Comparison of ENCODE assay signal across 1 cellular context in the genomic region with DNA sequence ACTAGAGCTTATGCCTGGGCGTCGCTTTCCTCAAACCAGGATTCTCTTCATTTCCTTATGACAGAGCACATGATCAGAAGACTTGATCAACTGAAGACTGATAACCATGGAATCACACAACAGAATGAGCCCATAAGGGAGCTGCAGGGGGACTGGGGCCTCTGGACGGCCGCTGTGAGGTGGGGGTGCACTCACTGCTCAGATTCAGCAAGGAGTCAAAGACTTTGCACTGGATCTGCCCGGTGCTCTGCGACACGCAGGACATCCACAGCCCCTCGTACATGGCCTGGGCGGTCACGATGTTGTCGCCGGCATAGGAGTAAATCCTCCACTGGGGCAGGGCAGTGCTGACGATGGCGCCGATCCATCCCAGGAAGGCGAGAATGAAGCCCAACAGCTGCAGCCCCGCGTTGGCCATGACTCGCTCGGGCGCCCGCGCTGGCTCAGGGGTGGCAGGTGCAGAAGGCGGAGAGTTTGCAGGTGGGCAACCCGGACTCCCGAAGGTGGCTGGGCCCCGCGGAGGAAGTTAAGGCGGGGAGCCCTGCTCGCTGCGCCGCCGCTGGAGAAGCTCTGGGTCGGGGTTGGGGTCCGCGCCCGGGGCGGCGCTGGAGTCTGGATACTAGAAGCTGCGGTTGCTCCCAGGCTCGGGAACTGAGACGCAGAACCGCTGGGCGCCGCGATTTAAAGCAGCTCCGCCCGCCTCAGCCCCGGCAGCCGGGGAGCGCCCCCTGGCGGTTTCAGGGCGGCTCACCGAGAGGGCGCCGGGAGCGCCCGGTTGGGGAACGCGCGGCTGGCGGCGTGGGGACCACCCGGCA.
A peak's percentile ranks its signal among the peaks of the same experiment; 100 is the strongest.
TF ChIP-seq lines count a peak whose summit lies in the region.

A gene with protein sequence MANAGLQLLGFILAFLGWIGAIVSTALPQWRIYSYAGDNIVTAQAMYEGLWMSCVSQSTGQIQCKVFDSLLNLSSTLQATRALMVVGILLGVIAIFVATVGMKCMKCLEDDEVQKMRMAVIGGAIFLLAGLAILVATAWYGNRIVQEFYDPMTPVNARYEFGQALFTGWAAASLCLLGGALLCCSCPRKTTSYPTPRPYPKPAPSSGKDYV (minus strand): TSS at position 658 of the 815 bp plus-strand sequence. CDS start 240 bp downstream, at position 418.

TF ChIP-seq in HepG2, 621 proteins besides CTCF, POLR2A, EP300 and RAD21 (continued from another document and continues in another):
- TF ChIP-seq, protein P1, sequence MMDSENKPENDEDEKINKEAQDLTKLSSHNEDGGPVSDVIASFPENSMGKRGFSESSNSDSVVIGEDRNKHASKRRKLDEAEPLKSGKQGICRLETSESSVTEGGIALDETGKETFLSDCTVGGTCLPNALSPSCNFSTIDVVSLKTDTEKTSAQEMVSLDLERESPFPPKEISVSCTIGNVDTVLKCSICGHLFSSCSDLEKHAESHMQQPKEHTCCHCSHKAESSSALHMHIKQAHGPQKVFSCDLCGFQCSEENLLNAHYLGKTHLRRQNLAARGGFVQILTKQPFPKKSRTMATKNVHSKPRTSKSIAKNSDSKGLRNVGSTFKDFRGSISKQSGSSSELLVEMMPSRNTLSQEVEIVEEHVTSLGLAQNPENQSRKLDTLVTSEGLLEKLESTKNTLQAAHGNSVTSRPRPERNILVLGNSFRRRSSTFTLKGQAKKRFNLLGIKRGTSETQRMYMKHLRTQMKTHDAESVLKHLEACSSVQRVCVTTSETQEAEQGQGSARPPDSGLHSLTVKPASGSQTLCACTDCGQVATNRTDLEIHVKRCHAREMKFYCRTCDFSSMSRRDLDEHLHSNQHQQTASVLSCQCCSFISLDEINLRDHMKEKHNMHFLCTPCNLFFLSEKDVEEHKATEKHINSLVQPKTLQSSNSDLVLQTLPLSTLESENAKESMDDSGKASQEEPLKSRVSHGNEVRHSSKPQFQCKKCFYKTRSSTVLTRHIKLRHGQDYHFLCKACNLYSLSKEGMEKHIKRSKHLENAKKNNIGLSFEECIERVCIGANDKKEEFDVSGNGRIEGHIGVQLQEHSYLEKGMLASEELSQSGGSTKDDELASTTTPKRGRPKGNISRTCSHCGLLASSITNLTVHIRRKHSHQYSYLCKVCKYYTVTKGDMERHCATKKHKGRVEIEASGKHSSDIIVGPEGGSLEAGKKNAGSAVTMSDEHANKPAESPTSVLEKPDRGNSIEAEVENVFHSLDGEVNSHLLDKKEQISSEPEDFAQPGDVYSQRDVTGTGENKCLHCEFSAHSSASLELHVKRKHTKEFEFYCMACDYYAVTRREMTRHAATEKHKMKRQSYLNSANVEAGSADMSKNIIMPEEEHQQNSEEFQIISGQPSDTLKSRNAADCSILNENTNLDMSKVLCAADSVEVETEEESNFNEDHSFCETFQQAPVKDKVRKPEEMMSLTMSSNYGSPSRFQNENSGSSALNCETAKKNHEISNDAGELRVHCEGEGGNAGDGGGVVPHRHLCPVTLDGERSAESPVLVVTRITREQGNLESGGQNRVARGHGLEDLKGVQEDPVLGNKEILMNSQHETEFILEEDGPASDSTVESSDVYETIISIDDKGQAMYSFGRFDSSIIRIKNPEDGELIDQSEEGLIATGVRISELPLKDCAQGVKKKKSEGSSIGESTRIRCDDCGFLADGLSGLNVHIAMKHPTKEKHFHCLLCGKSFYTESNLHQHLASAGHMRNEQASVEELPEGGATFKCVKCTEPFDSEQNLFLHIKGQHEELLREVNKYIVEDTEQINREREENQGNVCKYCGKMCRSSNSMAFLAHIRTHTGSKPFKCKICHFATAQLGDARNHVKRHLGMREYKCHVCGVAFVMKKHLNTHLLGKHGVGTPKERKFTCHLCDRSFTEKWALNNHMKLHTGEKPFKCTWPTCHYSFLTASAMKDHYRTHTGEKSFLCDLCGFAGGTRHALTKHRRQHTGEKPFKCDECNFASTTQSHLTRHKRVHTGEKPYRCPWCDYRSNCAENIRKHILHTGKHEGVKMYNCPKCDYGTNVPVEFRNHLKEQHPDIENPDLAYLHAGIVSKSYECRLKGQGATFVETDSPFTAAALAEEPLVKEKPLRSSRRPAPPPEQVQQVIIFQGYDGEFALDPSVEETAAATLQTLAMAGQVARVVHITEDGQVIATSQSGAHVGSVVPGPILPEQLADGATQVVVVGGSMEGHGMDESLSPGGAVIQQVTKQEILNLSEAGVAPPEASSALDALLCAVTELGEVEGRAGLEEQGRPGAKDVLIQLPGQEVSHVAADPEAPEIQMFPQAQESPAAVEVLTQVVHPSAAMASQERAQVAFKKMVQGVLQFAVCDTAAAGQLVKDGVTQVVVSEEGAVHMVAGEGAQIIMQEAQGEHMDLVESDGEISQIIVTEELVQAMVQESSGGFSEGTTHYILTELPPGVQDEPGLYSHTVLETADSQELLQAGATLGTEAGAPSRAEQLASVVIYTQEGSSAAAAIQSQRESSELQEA (CRISPR knock-in tag; IDR thresholded peaks at IDR 0.05; ENCODE audit: not compliant biosample characterization): peak; percentile 73
- TF ChIP-seq GPN1 (CRISPR knock-in tag; IDR thresholded peaks at IDR 0.05; ENCODE audit: borderline replicate concordance): no peak
- no peak for TF ChIP-seq RFX1 (IDR thresholded peaks at IDR 0.05)
- peak; percentile 87 for TF ChIP-seq SALL1 (CRISPR knock-in tag; IDR thresholded peaks at IDR 0.05)
- no peak for TF ChIP-seq NONO (IDR thresholded peaks at IDR 0.05)
- TF ChIP-seq NONO (CRISPR knock-in tag; conservative IDR thresholded peaks at IDR 0.05): peak; percentile 66
- peak; percentile 84; the same call in 1 of the 2 replicates for TF ChIP-seq ZNF333 (CRISPR knock-in tag; IDR thresholded peaks at IDR 0.05; ENCODE audit: borderline replicate concordance)
- TF ChIP-seq, protein P2, sequence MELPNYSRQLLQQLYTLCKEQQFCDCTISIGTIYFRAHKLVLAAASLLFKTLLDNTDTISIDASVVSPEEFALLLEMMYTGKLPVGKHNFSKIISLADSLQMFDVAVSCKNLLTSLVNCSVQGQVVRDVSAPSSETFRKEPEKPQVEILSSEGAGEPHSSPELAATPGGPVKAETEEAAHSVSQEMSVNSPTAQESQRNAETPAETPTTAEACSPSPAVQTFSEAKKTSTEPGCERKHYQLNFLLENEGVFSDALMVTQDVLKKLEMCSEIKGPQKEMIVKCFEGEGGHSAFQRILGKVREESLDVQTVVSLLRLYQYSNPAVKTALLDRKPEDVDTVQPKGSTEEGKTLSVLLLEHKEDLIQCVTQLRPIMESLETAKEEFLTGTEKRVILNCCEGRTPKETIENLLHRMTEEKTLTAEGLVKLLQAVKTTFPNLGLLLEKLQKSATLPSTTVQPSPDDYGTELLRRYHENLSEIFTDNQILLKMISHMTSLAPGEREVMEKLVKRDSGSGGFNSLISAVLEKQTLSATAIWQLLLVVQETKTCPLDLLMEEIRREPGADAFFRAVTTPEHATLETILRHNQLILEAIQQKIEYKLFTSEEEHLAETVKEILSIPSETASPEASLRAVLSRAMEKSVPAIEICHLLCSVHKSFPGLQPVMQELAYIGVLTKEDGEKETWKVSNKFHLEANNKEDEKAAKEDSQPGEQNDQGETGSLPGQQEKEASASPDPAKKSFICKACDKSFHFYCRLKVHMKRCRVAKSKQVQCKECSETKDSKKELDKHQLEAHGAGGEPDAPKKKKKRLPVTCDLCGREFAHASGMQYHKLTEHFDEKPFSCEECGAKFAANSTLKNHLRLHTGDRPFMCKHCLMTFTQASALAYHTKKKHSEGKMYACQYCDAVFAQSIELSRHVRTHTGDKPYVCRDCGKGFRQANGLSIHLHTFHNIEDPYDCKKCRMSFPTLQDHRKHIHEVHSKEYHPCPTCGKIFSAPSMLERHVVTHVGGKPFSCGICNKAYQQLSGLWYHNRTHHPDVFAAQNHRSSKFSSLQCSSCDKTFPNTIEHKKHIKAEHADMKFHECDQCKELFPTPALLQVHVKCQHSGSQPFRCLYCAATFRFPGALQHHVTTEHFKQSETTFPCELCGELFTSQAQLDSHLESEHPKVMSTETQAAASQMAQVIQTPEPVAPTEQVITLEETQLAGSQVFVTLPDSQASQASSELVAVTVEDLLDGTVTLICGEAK (IDR thresholded peaks at IDR 0.05): no peak
- TF ChIP-seq, protein P2 (CRISPR knock-in tag; IDR thresholded peaks at IDR 0.05): no peak; the same call in 1 of the 2 replicates
- peak; percentile 91; the same call in 1 of the 2 replicates for TF ChIP-seq CAMTA2 (CRISPR knock-in tag; IDR thresholded peaks at IDR 0.05; ENCODE audit: borderline replicate concordance)
- peak; percentile 44; the same call in 1 of the 2 replicates for TF ChIP-seq RXRA (CRISPR knock-in tag; IDR thresholded peaks at IDR 0.05)
- peak; percentile 94 for TF ChIP-seq ZBTB7B (CRISPR knock-in tag; IDR thresholded peaks at IDR 0.05)
- 0 out of 2 replicates have a peak, but pooled peaks have one; percentile 25 for TF ChIP-seq HMG20B (CRISPR knock-in tag; conservative IDR thresholded peaks at IDR 0.05)
- TF ChIP-seq ZFAT (CRISPR knock-in tag; conservative IDR thresholded peaks at IDR 0.05): no peak
- TF ChIP-seq, protein P3, sequence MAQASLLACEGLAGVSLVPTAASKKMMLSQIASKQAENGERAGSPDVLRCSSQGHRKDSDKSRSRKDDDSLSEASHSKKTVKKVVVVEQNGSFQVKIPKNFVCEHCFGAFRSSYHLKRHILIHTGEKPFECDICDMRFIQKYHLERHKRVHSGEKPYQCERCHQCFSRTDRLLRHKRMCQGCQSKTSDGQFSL (CRISPR knock-in tag; IDR thresholded peaks at IDR 0.05): peak; percentile 92
- peak; percentile 56 for TF ChIP-seq ZNF605 (CRISPR knock-in tag; IDR thresholded peaks at IDR 0.05)
- peak; percentile 65; the same call in 1 of the 2 replicates for TF ChIP-seq ZFP36L1 (CRISPR knock-in tag; IDR thresholded peaks at IDR 0.05)
- no peak for TF ChIP-seq IKZF1 (IDR thresholded peaks at IDR 0.05)
- TF ChIP-seq, protein P4, sequence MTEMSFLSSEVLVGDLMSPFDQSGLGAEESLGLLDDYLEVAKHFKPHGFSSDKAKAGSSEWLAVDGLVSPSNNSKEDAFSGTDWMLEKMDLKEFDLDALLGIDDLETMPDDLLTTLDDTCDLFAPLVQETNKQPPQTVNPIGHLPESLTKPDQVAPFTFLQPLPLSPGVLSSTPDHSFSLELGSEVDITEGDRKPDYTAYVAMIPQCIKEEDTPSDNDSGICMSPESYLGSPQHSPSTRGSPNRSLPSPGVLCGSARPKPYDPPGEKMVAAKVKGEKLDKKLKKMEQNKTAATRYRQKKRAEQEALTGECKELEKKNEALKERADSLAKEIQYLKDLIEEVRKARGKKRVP (CRISPR knock-in tag; IDR thresholded peaks at IDR 0.05): peak in 1 of 2 experiments; percentile 68; a peak in 2 of 4 replicates
- TF ChIP-seq, protein P5, sequence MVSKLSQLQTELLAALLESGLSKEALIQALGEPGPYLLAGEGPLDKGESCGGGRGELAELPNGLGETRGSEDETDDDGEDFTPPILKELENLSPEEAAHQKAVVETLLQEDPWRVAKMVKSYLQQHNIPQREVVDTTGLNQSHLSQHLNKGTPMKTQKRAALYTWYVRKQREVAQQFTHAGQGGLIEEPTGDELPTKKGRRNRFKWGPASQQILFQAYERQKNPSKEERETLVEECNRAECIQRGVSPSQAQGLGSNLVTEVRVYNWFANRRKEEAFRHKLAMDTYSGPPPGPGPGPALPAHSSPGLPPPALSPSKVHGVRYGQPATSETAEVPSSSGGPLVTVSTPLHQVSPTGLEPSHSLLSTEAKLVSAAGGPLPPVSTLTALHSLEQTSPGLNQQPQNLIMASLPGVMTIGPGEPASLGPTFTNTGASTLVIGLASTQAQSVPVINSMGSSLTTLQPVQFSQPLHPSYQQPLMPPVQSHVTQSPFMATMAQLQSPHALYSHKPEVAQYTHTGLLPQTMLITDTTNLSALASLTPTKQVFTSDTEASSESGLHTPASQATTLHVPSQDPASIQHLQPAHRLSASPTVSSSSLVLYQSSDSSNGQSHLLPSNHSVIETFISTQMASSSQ (IDR thresholded peaks at IDR 0.05; ENCODE audit: low read depth): no peak
- TF ChIP-seq, protein P5 (CRISPR knock-in tag; IDR thresholded peaks at IDR 0.05; ENCODE audit: borderline replicate concordance): 0 out of 2 replicates have a peak, but pooled peaks have one; percentile 44
- TF ChIP-seq DMAP1 (CRISPR knock-in tag; IDR thresholded peaks at IDR 0.05): peak; percentile 44; the same call in 1 of the 2 replicates
- TF ChIP-seq ZNF878 (CRISPR knock-in tag; IDR thresholded peaks at IDR 0.05): 0 out of 2 replicates have a peak, but pooled peaks have one; percentile 44
- no peak for TF ChIP-seq ZNF367 (CRISPR knock-in tag; IDR thresholded peaks at IDR 0.05; ENCODE audit: borderline replicate concordance)
- TF ChIP-seq, protein P6, sequence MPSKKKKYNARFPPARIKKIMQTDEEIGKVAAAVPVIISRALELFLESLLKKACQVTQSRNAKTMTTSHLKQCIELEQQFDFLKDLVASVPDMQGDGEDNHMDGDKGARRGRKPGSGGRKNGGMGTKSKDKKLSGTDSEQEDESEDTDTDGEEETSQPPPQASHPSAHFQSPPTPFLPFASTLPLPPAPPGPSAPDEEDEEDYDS (CRISPR knock-in tag; IDR thresholded peaks at IDR 0.05): peak; percentile 79
